2 cellular contexts compared by ENCODE assay signal in genomic region chr2:56705713-56706112, GRCh38.
TF ChIP-seq lines count a peak whose summit lies in the region.

No MANE protein-coding gene starts in this region.

TF ChIP-seq in SK-N-SH, 30 proteins besides CTCF, POLR2A, EP300 and RAD21 (continued from another document):
- TF ChIP-seq IRF3 (IDR thresholded peaks at IDR 0.05; ENCODE audit: low read depth, low read length) (no peak), USF1 (IDR thresholded peaks at IDR 0.05; ENCODE audit: borderline replicate concordance, low read depth) (no peak), SIN3A (IDR thresholded peaks at IDR 0.05; ENCODE audit: borderline replicate concordance, low read depth, low read length) (no peak), ELF1 (IDR thresholded peaks at IDR 0.05) (no peak), FOXM1 (IDR thresholded peaks at IDR 0.05; ENCODE audit: low read depth) (no peak), REST (IDR thresholded peaks at IDR 0.05; ENCODE audit: low read depth, low read length) (no peak), MEF2A (IDR thresholded peaks at IDR 0.05; ENCODE audit: borderline replicate concordance, low read depth) (peak; percentile 41; the same call in 1 of the 2 replicates), NFIC (IDR thresholded peaks at IDR 0.05; ENCODE audit: borderline replicate concordance) (0 out of 2 replicates have a peak, but pooled peaks have one; percentile 25), GATA2 (CRISPR knock-in tag; IDR thresholded peaks at IDR 0.05) (no peak), RFX5 (IDR thresholded peaks at IDR 0.05; ENCODE audit: low read length) (no peak), MAX (IDR thresholded peaks at IDR 0.05; ENCODE audit: low read depth) (no peak), FOSL2 (IDR thresholded peaks at IDR 0.05; ENCODE audit: borderline replicate concordance, low read depth) (no peak), POLR2AphosphoS5 (IDR thresholded peaks at IDR 0.05; ENCODE audit: low read depth, low read length) (no peak), USF2 (IDR thresholded peaks at IDR 0.05; ENCODE audit: borderline replicate concordance, low read depth, low read length) (no peak), TEAD4 (IDR thresholded peaks at IDR 0.05; ENCODE audit: borderline replicate concordance, insufficient read depth) (no peak), TAF1 (IDR thresholded peaks at IDR 0.05; ENCODE audit: borderline replicate concordance, low read depth, low read length) (no peak), NRF1 (IDR thresholded peaks at IDR 0.05; ENCODE audit: low read depth, low read length) (no peak), FOXJ3 (CRISPR knock-in tag; IDR thresholded peaks at IDR 0.05) (no peak), CHD2 (IDR thresholded peaks at IDR 0.05; ENCODE audit: low read length, partially characterized antibody) (no peak), EZH2phosphoT487 (IDR thresholded peaks at IDR 0.05; ENCODE audit: borderline replicate concordance, low read depth) (no peak), PBX3 (IDR thresholded peaks at IDR 0.05) (peak; percentile 84)

TF ChIP-seq in HepG2, 621 proteins besides CTCF, POLR2A, EP300 and RAD21 (continued from another document):
- no peak for TF ChIP-seq CEBPZ (IDR thresholded peaks at IDR 0.05; ENCODE audit: low read length)
TF ChIP-seq in HepG2: peak in this region for 0.
